In genomic region chr5:38396766-38397165, GRCh38 we compare ENCODE assay signal across 23 cellular contexts.
"Had no signal": no experiment of that assay in that cellular context is flagged by ENCODE, and none has a peak within 500 bp of the region (broad histone marks: within the 10 kb centered on the region; RNA-seq: fewer than 3 reads in every experiment).

No MANE protein-coding gene starts in this region.

- H3K4me3 ChIP-seq: esophagus muscularis mucosa, hepatocyte, smooth muscle cell, stomach, suprapubic skin, tibial nerve had no signal

- H3K4me1 ChIP-seq: esophagus muscularis mucosa, stomach, suprapubic skin, tibial nerve had no signal

- H3K27ac ChIP-seq: esophagus muscularis mucosa, hepatocyte, stomach, suprapubic skin, tibial nerve had no signal

- H3K4me3 Mint-ChIP-seq: activated CD4-positive, alpha-beta T cell treated with anti-CD3 and anti-CD28 coated beads, Interleukin-2, amount 10 ng/mL, durations not matched to agents 24 days and 14 days; activated CD8-positive, alpha-beta T cell treated with anti-CD3 and anti-CD28 coated beads, Interleukin-2, amount 10 ng/mL, durations not matched to agents 7 days and 5 days; activated naive CD4-positive, alpha-beta T cell treated with anti-CD3 and anti-CD28 coated beads, Interleukin-2, amount 50 U/mL, for 24 hours; activated T-helper 1 cell treated with anti-CD3 and anti-CD28 coated beads, Interleukin-12 subunit alpha, Interleukin-12 subunit beta, Interleukin-2, Interleukin-4 antibody, amounts not matched to agents 30 ng/mL and 10 ng/mL and 1 ng/mL, durations not matched to agents 14 hours and 24 hours and 36 hours; brain; effector memory CD8-positive, alpha-beta T cell; natural killer cell; stimulated activated memory B cell treated with anti-CD40 and anti-IgM and Interleukin-4, amounts not matched to agents 10 μg/mL and 1 μg/mL and 100 μg/mL, for 72 hours had no signal

- H3K27me3 ChIP-seq: hepatocyte, tibial nerve had no signal

- ATAC-seq: activated CD4-positive, CD25-positive, alpha-beta regulatory T cell treated with anti-CD3 and anti-CD28 coated beads, Interleukin-2, amount 50 U/mL, for 24 hours; activated CD8-positive, alpha-beta T cell treated with anti-CD3 and anti-CD28 coated beads, Interleukin-2, amount 10 ng/mL, durations not matched to agents 7 days and 5 days; effector memory CD8-positive, alpha-beta T cell; left ventricle myocardium superior; natural killer cell; sciatic nerve; stimulated activated memory B cell treated with anti-CD40 and anti-IgM and Interleukin-4, amounts not matched to agents 10 μg/mL and 1 μg/mL and 100 μg/mL, for 72 hours had no signal

- H3K79me2 ChIP-seq: hepatocyte had no signal

- H3K9me3 ChIP-seq: esophagus muscularis mucosa, stomach, suprapubic skin, tibial nerve had no signal

- H3K9me3 Mint-ChIP-seq: activated CD4-positive, alpha-beta T cell treated with anti-CD3 and anti-CD28 coated beads, Interleukin-2, amount 10 ng/mL, durations not matched to agents 24 days and 14 days; activated naive CD4-positive, alpha-beta T cell treated with anti-CD3 and anti-CD28 coated beads, Interleukin-2, amount 50 U/mL, for 24 hours; activated T-helper 1 cell treated with anti-CD3 and anti-CD28 coated beads, Interleukin-12 subunit alpha, Interleukin-12 subunit beta, Interleukin-2, Interleukin-4 antibody, amounts not matched to agents 30 ng/mL and 10 ng/mL and 1 ng/mL, durations not matched to agents 14 hours and 24 hours and 36 hours; effector memory CD8-positive, alpha-beta T cell; stimulated activated memory B cell treated with anti-CD40 and anti-IgM and Interleukin-4, amounts not matched to agents 10 μg/mL and 1 μg/mL and 100 μg/mL, for 72 hours had no signal

- H2AFZ ChIP-seq: hepatocyte had no signal

- H3K36me3 Mint-ChIP-seq: activated naive CD4-positive, alpha-beta T cell treated with anti-CD3 and anti-CD28 coated beads, Interleukin-2, amount 50 U/mL, for 24 hours; brain; natural killer cell; stimulated activated memory B cell treated with anti-CD40 and anti-IgM and Interleukin-4, amounts not matched to agents 10 μg/mL and 1 μg/mL and 100 μg/mL, for 72 hours had no signal

- H3K27ac Mint-ChIP-seq: activated CD4-positive, alpha-beta T cell treated with anti-CD3 and anti-CD28 coated beads, Interleukin-2, amount 10 ng/mL, durations not matched to agents 24 days and 14 days; activated CD8-positive, alpha-beta T cell treated with anti-CD3 and anti-CD28 coated beads, Interleukin-2, amount 10 ng/mL, durations not matched to agents 7 days and 5 days; activated naive CD4-positive, alpha-beta T cell treated with anti-CD3 and anti-CD28 coated beads, Interleukin-2, amount 50 U/mL, for 24 hours; activated T-helper 1 cell treated with anti-CD3 and anti-CD28 coated beads, Interleukin-12 subunit alpha, Interleukin-12 subunit beta, Interleukin-2, Interleukin-4 antibody, amounts not matched to agents 30 ng/mL and 10 ng/mL and 1 ng/mL, durations not matched to agents 14 hours and 24 hours and 36 hours; brain; effector memory CD8-positive, alpha-beta T cell; natural killer cell; stimulated activated memory B cell treated with anti-CD40 and anti-IgM and Interleukin-4, amounts not matched to agents 10 μg/mL and 1 μg/mL and 100 μg/mL, for 72 hours had no signal

- H3K4me1 Mint-ChIP-seq: activated CD4-positive, alpha-beta T cell treated with anti-CD3 and anti-CD28 coated beads, Interleukin-2, amount 10 ng/mL, durations not matched to agents 24 days and 14 days; activated naive CD4-positive, alpha-beta T cell treated with anti-CD3 and anti-CD28 coated beads, Interleukin-2, amount 50 U/mL, for 24 hours; brain; natural killer cell; stimulated activated memory B cell treated with anti-CD40 and anti-IgM and Interleukin-4, amounts not matched to agents 10 μg/mL and 1 μg/mL and 100 μg/mL, for 72 hours had no signal

- H3K36me3 ChIP-seq: esophagus muscularis mucosa, stomach, suprapubic skin, tibial nerve had no signal

- DNase-seq: activated CD4-positive, alpha-beta T cell treated with anti-CD3 and anti-CD28 coated beads, Interleukin-2, amount 10 ng/mL, durations not matched to agents 24 days and 14 days; activated CD8-positive, alpha-beta T cell treated with anti-CD3 and anti-CD28 coated beads, Interleukin-2, amount 10 ng/mL, durations not matched to agents 7 days and 5 days; activated gamma-delta T cell; aorta; effector memory CD8-positive, alpha-beta T cell; glutamatergic neuron; left ventricle myocardium superior; mammary epithelial cell; midbrain; natural killer cell; stimulated activated CD4-positive, alpha-beta T cell treated with anti-CD3 and anti-CD28 coated beads, Interleukin-15, amount 100 ng/mL, for 24 hours; stomach had no signal

- H3K4me2 ChIP-seq: hepatocyte, smooth muscle cell had no signal
